In genomic region chr2:164622338-164623106, GRCh38 we compare ENCODE assay signal across 17 cellular contexts. TPM values are rescaled to one million over a fixed set of nuclear protein-coding genes. Genes with fewer than 3 reads are reported as not detected.
DNase-seq lines count a peak whose midpoint lies in the region; ATAC-seq and TF ChIP-seq lines count a peak whose summit lies in the region.
"Had no signal": no experiment of that assay in that cellular context is flagged by ENCODE, and none has a peak within 500 bp of the region (broad histone marks: within the 10 kb centered on the region; RNA-seq: fewer than 3 reads in every experiment).

No MANE protein-coding gene starts in this region.

- H3K9me3 Mint-ChIP-seq in WTC11 (no peaks in the 10 kb centered on the region), progenitor cell of endocrine pancreas (ENCODE audit: low read depth) (no peaks in the 10 kb centered on the region)
- H3K9me3 Mint-ChIP-seq in CD8-positive, alpha-beta memory T cell: peaks cover 0 to 10% (median 3%) of the 10 kb centered on the region in 5 donors
- H3K9me3 Mint-ChIP-seq: stimulated activated naive B cell treated with anti-CD40 and anti-IgM and Interleukin-4, amounts not matched to agents 10 μg/mL and 1 μg/mL and 100 μg/mL, for 72 hours had no signal

- H3K9me3 ChIP-seq in CD8-positive, alpha-beta memory T cell (ENCODE audit: low read length): no peaks in the 10 kb centered on the region
- H3K9me3 ChIP-seq: neutrophil, SJSA1, tibial artery had no signal

- 0 out of 2 replicates have a peak, but pooled peaks cover 6% of the 10 kb centered on the region for H3K36me3 Mint-ChIP-seq in WTC11
- peaks cover 9% of the 10 kb centered on the region for H3K36me3 Mint-ChIP-seq in progenitor cell of endocrine pancreas (ENCODE audit: insufficient read depth)
- H3K36me3 Mint-ChIP-seq in CD8-positive, alpha-beta memory T cell: no peaks in the 10 kb centered on the region

- H3K4me1 ChIP-seq in CD8-positive, alpha-beta memory T cell (ENCODE audit: insufficient read depth, low read length): no peaks in the 10 kb centered on the region

- H3K27ac Mint-ChIP-seq in WTC11: no peak overlapping the region
- H3K27ac Mint-ChIP-seq in progenitor cell of endocrine pancreas: peak overlapping the region; percentile 96
- H3K27ac Mint-ChIP-seq in CD8-positive, alpha-beta memory T cell: no peak overlapping the region
- H3K27ac Mint-ChIP-seq: stimulated activated naive B cell treated with anti-CD40 and anti-IgM and Interleukin-4, amounts not matched to agents 10 μg/mL and 1 μg/mL and 100 μg/mL, for 72 hours had no signal

- no peak overlapping the region for H3K27ac ChIP-seq in CD8-positive, alpha-beta memory T cell (ENCODE audit: low read depth, low read length)
- H3K27ac ChIP-seq: neutrophil, SJSA1, tibial artery had no signal

- DNase-seq in NCI-H146 (lab: John Stamatoyannopoulos, UW): peak; percentile 4
- no peak for DNase-seq in NCI-H146 treated with DMSO at 0.1 percent for 48 hours (lab: John Stamatoyannopoulos, UW; ENCODE audit: unreplicated experiment)
- DNase-seq in WTC11 (ENCODE audit: low spot score): peak; percentile 23
- peak; percentile 12 for DNase-seq in iPS-NIHi7 (ENCODE audit: extremely low spot score)
- DNase-seq in progenitor cell of endocrine pancreas (ENCODE audit: low spot score, unreplicated experiment): no peak
- DNase-seq in CD8-positive, alpha-beta memory T cell: no peak
- no peak for DNase-seq in midbrain (lab: John Stamatoyannopoulos, UW)
- DNase-seq: DMS153; effector memory CD4-positive, alpha-beta T cell; NCI-H526 treated with DMSO at 0.1 percent for 48 hours; stimulated activated CD4-positive, alpha-beta T cell treated with anti-CD3 and anti-CD28 coated beads, Interleukin-15, amount 100 ng/mL, for 24 hours; stimulated activated naive B cell treated with anti-CD40 and anti-IgM and Interleukin-4, amounts not matched to agents 10 μg/mL and 1 μg/mL and 100 μg/mL, for 72 hours; tibial artery had no signal

- no peak for ATAC-seq in WTC11
- no peak for ATAC-seq in GM19467 (IDR thresholded peaks at IDR 0.05; ENCODE audit: unreplicated experiment)

- H3K4me1 Mint-ChIP-seq in WTC11 (peaks cover 49% of the 10 kb centered on the region), progenitor cell of endocrine pancreas (ENCODE audit: low read depth) (peaks cover 37% of the 10 kb centered on the region)
- H3K4me1 Mint-ChIP-seq in CD8-positive, alpha-beta memory T cell: peaks cover 0 to 3% (median 0%) of the 10 kb centered on the region in 3 donors
- H3K4me1 Mint-ChIP-seq: central memory CD8-positive, alpha-beta T cell had no signal

- H3K4me3 ChIP-seq in CD8-positive, alpha-beta memory T cell (ENCODE audit: low read length): no peak overlapping the region
- H3K4me3 ChIP-seq: SJSA1 had no signal

- no peaks in the 10 kb centered on the region for H3K27me3 ChIP-seq in CD8-positive, alpha-beta memory T cell (ENCODE audit: insufficient read depth, low read length, poor library complexity, severe bottlenecking)
- H3K27me3 ChIP-seq: tibial artery had no signal

- H3K4me3 Mint-ChIP-seq in WTC11: peak overlapping the region; percentile 84
- peak overlapping the region; percentile 93 for H3K4me3 Mint-ChIP-seq in progenitor cell of endocrine pancreas (ENCODE audit: low read depth)
- H3K4me3 Mint-ChIP-seq in CD8-positive, alpha-beta memory T cell: no peak overlapping the region
- H3K4me3 Mint-ChIP-seq: central memory CD8-positive, alpha-beta T cell had no signal

- H3K36me3 ChIP-seq in CD8-positive, alpha-beta memory T cell (ENCODE audit: insufficient read depth, low read length): no peaks in the 10 kb centered on the region
- H3K36me3 ChIP-seq: neutrophil, SJSA1, tibial artery had no signal

- H3K27me3 Mint-ChIP-seq in WTC11 (ENCODE audit: low read depth) (no peaks in the 10 kb centered on the region), progenitor cell of endocrine pancreas (no peaks in the 10 kb centered on the region)
- H3K27me3 Mint-ChIP-seq in CD8-positive, alpha-beta memory T cell: peaks cover 16 to 17% of the 10 kb centered on the region in 2 donors
- H3K27me3 Mint-ChIP-seq: central memory CD8-positive, alpha-beta T cell had no signal

- no peak for TF ChIP-seq CTCF in WTC11 (IDR thresholded peaks at IDR 0.05)
- no peak for TF ChIP-seq CTCF in progenitor cell of endocrine pancreas (IDR thresholded peaks at IDR 0.05; ENCODE audit: unreplicated experiment)

- POLR2A ChIA-PET in WTC11 (lab: Charles Lee): interaction anchor here (0.6 to 2.0 kb wide), 3 partner anchors 10 to 219 kb away, joined by 3 to 7 read pairs (median 5); partner anchors contain the start of gene COBLL1
- POLR2A ChIA-PET in CD8-positive, alpha-beta memory T cell (lab: Charles Lee): no interaction called here

- CTCF ChIA-PET in WTC11 (lab: Charles Lee): interaction anchor here (1.0 to 1.9 kb wide), 3 partner anchors 11 to 62 kb away, joined by 3 to 5 read pairs (median 5); no protein-coding TSS in a partner anchor
- CTCF ChIA-PET in CD8-positive, alpha-beta memory T cell (lab: Charles Lee): no interaction called here

TF ChIP-seq in WTC11, 78 proteins besides CTCF, POLR2A, EP300 and RAD21:
- TF ChIP-seq ATF1 (CRISPR knock-in tag; IDR thresholded peaks at IDR 0.05) (no peak), OVOL2 (CRISPR knock-in tag; IDR thresholded peaks at IDR 0.05; ENCODE audit: borderline replicate concordance) (no peak), FOXJ3 (CRISPR knock-in tag; IDR thresholded peaks at IDR 0.05; ENCODE audit: borderline replicate concordance) (no peak), ZNF423 (CRISPR knock-in tag; IDR thresholded peaks at IDR 0.05) (peak; percentile 34; the same call in 1 of the 2 replicates)
- TF ChIP-seq, protein P1, sequence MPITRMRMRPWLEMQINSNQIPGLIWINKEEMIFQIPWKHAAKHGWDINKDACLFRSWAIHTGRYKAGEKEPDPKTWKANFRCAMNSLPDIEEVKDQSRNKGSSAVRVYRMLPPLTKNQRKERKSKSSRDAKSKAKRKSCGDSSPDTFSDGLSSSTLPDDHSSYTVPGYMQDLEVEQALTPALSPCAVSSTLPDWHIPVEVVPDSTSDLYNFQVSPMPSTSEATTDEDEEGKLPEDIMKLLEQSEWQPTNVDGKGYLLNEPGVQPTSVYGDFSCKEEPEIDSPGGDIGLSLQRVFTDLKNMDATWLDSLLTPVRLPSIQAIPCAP (CRISPR knock-in tag; IDR thresholded peaks at IDR 0.05): no peak

RNA-seq across cellular contexts. Expression of gene GRB14, which starts 1.2 kb away (rescaled TPM):
- total RNA-seq in WTC11 (2021) (14.9 to 17.2 TPM (median 17.2 TPM) in 3 replicates), progenitor cell of endocrine pancreas (45.1 and 46.3 TPM in 2 replicates)
- total RNA-seq in CD8-positive, alpha-beta memory T cell: not detected
- not detected for polyA plus RNA-seq in CD8-positive, alpha-beta memory T cell
- total RNA-seq: SJSA1 had no signal

Comparison
In these comparisons a context has a peak if more than half of its experiments do, and no peak if none do; other contexts are left out.
1. DNase-seq: peak in NCI-H146 (single experiment), WTC11 (single experiment) and iPS-NIHi7 (single experiment); none in NCI-H146 treated with DMSO at 0.1 percent for 48 hours (single experiment), progenitor cell of endocrine pancreas (single experiment), CD8-positive, alpha-beta memory T cell (0 of 5) and midbrain (single experiment).
2. H3K4me3 Mint-ChIP-seq: peak in WTC11 (single experiment) and progenitor cell of endocrine pancreas (single experiment); none in CD8-positive, alpha-beta memory T cell (0 of 7).
3. RNA of gene GRB14, which starts 1.2 kb away (total RNA-seq): 45.1 to 46.3 TPM in progenitor cell of endocrine pancreas and 14.9 to 17.2 TPM in WTC11; not detected in CD8-positive, alpha-beta memory T cell; every median in the first group is over 10 times any median in the second.